ENCODE assay signal across 12 cellular contexts in genomic region chr7:75649462-75649861, GRCh38.
DNase-seq lines count a peak whose midpoint lies in the region; ATAC-seq, FAIRE-seq and TF ChIP-seq lines count a peak whose summit lies in the region.
"Had no signal": no experiment of that assay in that cellular context is flagged by ENCODE, and none has a peak within 500 bp of the region (broad histone marks: within the 10 kb centered on the region; RNA-seq: fewer than 3 reads in every experiment).

No MANE protein-coding gene starts in this region.

- no peak overlapping the region for H3K4me2 ChIP-seq in K562 (ENCODE audit: insufficient read depth, low read length)

- H3K27me3 ChIP-seq in K562 (ENCODE audit: control insufficient read depth in 2 of 2, insufficient read depth in 2 of 2, low read length in 2 of 2): no peaks in the 10 kb centered on the region
- no peaks in the 10 kb centered on the region for H3K27me3 ChIP-seq in thoracic aorta (replicated peaks; ENCODE audit: insufficient read depth)

- H2AFZ ChIP-seq in K562 (ENCODE audit: low read depth, low read length): no peak overlapping the region

- FAIRE-seq in K562 (lab: Jason Lieb, UNC): no peak
- FAIRE-seq in GM12892 (lab: Jason Lieb, UNC): no peak

- no peak for TF ChIP-seq RAD21 in K562 (CRISPR knock-in tag; conservative IDR thresholded peaks at IDR 0.05 in 1 of 2, IDR thresholded peaks at IDR 0.05 in 1 of 2)

- ATAC-seq in K562: peak; percentile 14; the same call in 1 of the 3 replicates
- ATAC-seq in left colon: peak; percentile 34
- no peak for ATAC-seq in thoracic aorta (ENCODE audit: insufficient number of reproducible peaks, low FRiP score, low read depth)
- no peak for ATAC-seq in HG03432 (IDR thresholded peaks at IDR 0.05; ENCODE audit: unreplicated experiment)

- WGBS in K562 (ENCODE audit: insufficient coverage, low coverage, missing lambda C conversion rate): 52% methylated on average over 4 of the region's 4 CpGs

- H3K36me3 ChIP-seq in K562 (ENCODE audit: control insufficient read depth, insufficient read depth, low read length): no peaks in the 10 kb centered on the region; the same call in 2 of the 3 replicates
- peaks cover 3% of the 10 kb centered on the region for H3K36me3 ChIP-seq in thoracic aorta

- H3K4me3 ChIP-seq in K562 (no peak overlapping the region), thoracic aorta (no peak overlapping the region)

- no peaks in the 10 kb centered on the region for H3K79me2 ChIP-seq in K562 (ENCODE audit: control insufficient read depth, insufficient read depth, low read length)

- DNase-seq in DMS 273 (lab: John Stamatoyannopoulos, UW; ENCODE audit: unreplicated experiment) (peak; percentile 75), DMS 273 treated with DMSO at 0.1 percent for 48 hours (lab: John Stamatoyannopoulos, UW) (no peak), K562 (ENCODE audit: extremely low read depth in 1 of 4, low spot score in 3 of 4) (no peak), left colon (peak in 1 of 2 donors; percentile 14), thoracic aorta (ENCODE audit: low spot score) (peak; percentile 13), GM12892 (ENCODE audit: insufficient read length) (no peak)
- no peak for DNase-seq in stimulated activated CD4-positive, alpha-beta T cell treated with anti-CD3 and anti-CD28 coated beads, Interleukin-1b, Interleukin-23, amount 100 ng/mL, for 48 hours
- DNase-seq: EL, IMR-90, NCI-H2029 had no signal

- peaks cover 0 to 15% of the 10 kb centered on the region in 2 experiments; a peak in 3 of 5 replicates for H3K4me1 ChIP-seq in K562 (replicated peaks in 1 of 2; ENCODE audit: control insufficient read depth in 2 of 2, insufficient read depth in 2 of 2, low read length in 2 of 2)
- H3K4me1 ChIP-seq in thoracic aorta (ENCODE audit: control insufficient read depth in 1 of 2, low read depth in 2 of 2): peaks cover 20 to 31% of the 10 kb centered on the region in 2 donors

- in situ Hi-C loops in K562 (cut with MboI): loop anchor here (10.0 to 25.0 kb wide), 2 partner anchors 195 to 988 kb away; partner anchors contain the start of gene POMZP3

- TF ChIP-seq EP300 in K562 (IDR thresholded peaks at IDR 0.05; ENCODE audit: low read length): no peak

- BruUV-seq in K562 (replicated peaks; lab: Mats Ljungman, UMichigan): no TSS peak

- intact Hi-C loops in K562 (cut with micrococcal nuclease): no loop called here
- intact Hi-C loops in left colon (cut with DNase I, micrococcal nuclease): no loop called here

- POLR2A ChIA-PET in K562 (lab: Yijun Ruan, JAX): interaction anchor here (0.7 to 1.5 kb wide), 4 partner anchors 9 to 25 kb away, joined by 3 to 4 read pairs (median 4); no protein-coding TSS in a partner anchor

- H3K9me3 ChIP-seq in K562 (replicated peaks; ENCODE audit: control insufficient read depth, insufficient read depth, low read depth, low read length) (no peaks in the 10 kb centered on the region; the same call in 1 of the 2 replicates), thoracic aorta (no peaks in the 10 kb centered on the region)

- CTCF ChIA-PET in K562 (lab: Yijun Ruan, JAX; ENCODE audit: low intra/inter-chr PET ratio): no interaction called here

- H3K9ac ChIP-seq in K562 (ENCODE audit: insufficient read depth in 1 of 2, low read depth in 2 of 2, low read length in 2 of 2): no peak overlapping the region

- TF ChIP-seq POLR2A in K562 (conservative IDR thresholded peaks at IDR 0.05) (no peak), GM12892 (IDR thresholded peaks at IDR 0.05; ENCODE audit: low read depth, low read length) (no peak)

- TF ChIP-seq CTCF in K562 (IDR thresholded peaks at IDR 0.05 in 2 of 3, conservative IDR thresholded peaks at IDR 0.05 in 1 of 3; ENCODE audit: insufficient read depth in 2 of 3, low read depth in 1 of 3, low read length in 3 of 3) (no peak), thoracic aorta (IDR thresholded peaks at IDR 0.05) (no peak)

- no peaks in the 10 kb centered on the region for H4K20me1 ChIP-seq in K562 (replicated peaks; ENCODE audit: control insufficient read depth, insufficient read depth, low read length)

- H3K27ac ChIP-seq in K562 (ENCODE audit: extremely low read depth, low read depth, low read length): no peak overlapping the region
- H3K27ac ChIP-seq in thoracic aorta: peak overlapping the region; percentile 63 to 74
- H3K27ac ChIP-seq: 22Rv1 had no signal

- H3K9me1 ChIP-seq in K562 (ENCODE audit: control insufficient read depth, insufficient read depth, low read length): no peaks in the 10 kb centered on the region

TF ChIP-seq in K562, 482 proteins besides CTCF, POLR2A, EP300 and RAD21:
- no peak for TF ChIP-seq PKNOX1 (IDR thresholded peaks at IDR 0.05)
- TF ChIP-seq ATF6 (CRISPR knock-in tag; IDR thresholded peaks at IDR 0.05): no peak
- no peak for TF ChIP-seq ID3 (CRISPR knock-in tag; IDR thresholded peaks at IDR 0.05)
- TF ChIP-seq ID3 (tag; IDR thresholded peaks at IDR 0.05): no peak
- no peak for TF ChIP-seq TEAD4 (IDR thresholded peaks at IDR 0.05; ENCODE audit: low read length)
- TF ChIP-seq TEAD4 (CRISPR knock-in tag; IDR thresholded peaks at IDR 0.05; ENCODE audit: borderline replicate concordance): no peak
- no peak for TF ChIP-seq AFF4 (CRISPR knock-in tag; IDR thresholded peaks at IDR 0.05)
- TF ChIP-seq PCBP2 (IDR thresholded peaks at IDR 0.05; ENCODE audit: low read depth, low read length, poor library complexity, severe bottlenecking): no peak
- TF ChIP-seq DIDO1 (tag; IDR thresholded peaks at IDR 0.05; ENCODE audit: low read depth): no peak
- no peak for TF ChIP-seq SRSF7 (optimal IDR thresholded peaks at IDR 0.05; ENCODE audit: low read depth, low read length)
- no peak for TF ChIP-seq NCOR1 (IDR thresholded peaks at IDR 0.05)

Comparison
In these comparisons a context has a peak if more than half of its experiments do, and no peak if none do; other contexts are left out.
1. DNase-seq: peak in DMS 273 (single experiment) and thoracic aorta (single experiment); none in DMS 273 treated with DMSO at 0.1 percent for 48 hours (single experiment), K562 (0 of 4), GM12892 (single experiment) and stimulated activated CD4-positive, alpha-beta T cell treated with anti-CD3 and anti-CD28 coated beads, Interleukin-1b, Interleukin-23, amount 100 ng/mL, for 48 hours (single experiment).
2. ATAC-seq: peak in K562 (single experiment) and left colon (single experiment); none in thoracic aorta (single experiment) and HG03432 (single experiment).